Comparison of ENCODE assay signal across 27 cellular contexts in the genomic region with DNA sequence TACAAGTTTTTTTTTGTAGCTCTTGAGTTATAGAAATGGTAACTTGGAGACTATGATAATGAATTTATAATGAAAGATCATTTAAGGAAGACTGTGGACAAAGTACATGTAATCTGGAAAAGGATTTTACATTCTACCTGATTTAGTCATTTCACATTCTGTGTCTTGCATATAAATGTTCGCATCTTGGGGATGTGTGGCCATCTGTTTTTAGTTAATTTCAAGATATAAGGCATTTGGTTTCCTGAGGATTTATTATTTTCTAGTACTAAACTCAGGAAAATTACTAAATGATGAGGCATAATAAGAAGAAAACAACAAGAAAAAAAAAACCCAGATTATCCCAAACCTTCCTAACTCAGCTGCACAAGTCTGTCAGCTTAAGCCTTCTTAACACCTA.
"Had no signal": no experiment of that assay in that cellular context is flagged by ENCODE, and none has a peak within 500 bp of the region (broad histone marks: within the 10 kb centered on the region; RNA-seq: fewer than 3 reads in every experiment).

No MANE protein-coding gene starts in this region.

- H3K27me3 ChIP-seq: esophagus muscularis mucosa, gastrocnemius medialis, heart left ventricle, hepatocyte, left lung, ovary, sigmoid colon, stomach, thyroid gland had no signal

- H3K79me2 ChIP-seq: hepatocyte had no signal

- DNase-seq: cerebellar nuclear complex; cortex of kidney; effector CD4-positive, alpha-beta T cell; gastrocnemius medialis; heart left ventricle; kidney; left cardiac atrium; left lung; mesenchymal stem cell; midbrain; naive thymus-derived CD4-positive, alpha-beta T cell; nephron progenitor cell; occipital lobe; ovary; posterior cingulate gyrus; psoas muscle; right cardiac atrium; sigmoid colon; stimulated activated CD4-positive, alpha-beta T cell treated with anti-CD3 and anti-CD28 coated beads, Interleukin-2, amount 100 ng/mL, for 24 hours; stimulated activated CD4-positive, alpha-beta T cell treated with anti-CD3 and anti-CD28 coated beads, Interleukin-4, amount 100 ng/mL, for 24 hours; stimulated activated naive CD4-positive, alpha-beta T cell treated with Interleukin-2 at 50 U/mL for 16 hours; stomach; thyroid gland; trophoblast cell had no signal

- H3K27ac ChIP-seq: esophagus muscularis mucosa, gastrocnemius medialis, heart left ventricle, hepatocyte, left lung, ovary, psoas muscle, sigmoid colon, stomach, thyroid gland had no signal

- H3K4me1 ChIP-seq: gastrocnemius medialis, left lung, psoas muscle, stomach, thyroid gland had no signal

- H3K9me3 ChIP-seq: esophagus muscularis mucosa, gastrocnemius medialis, heart left ventricle, left lung, ovary, psoas muscle, sigmoid colon, stomach, thyroid gland had no signal

- H3K4me3 ChIP-seq: esophagus muscularis mucosa, gastrocnemius medialis, heart left ventricle, hepatocyte, left lung, ovary, psoas muscle, sigmoid colon, stomach, thyroid gland had no signal

- H2AFZ ChIP-seq: hepatocyte had no signal

- H3K36me3 ChIP-seq: esophagus muscularis mucosa, gastrocnemius medialis, heart left ventricle, left lung, ovary, sigmoid colon, stomach, thyroid gland had no signal

- ATAC-seq: gastrocnemius medialis; heart left ventricle; left cardiac atrium; left lung; naive thymus-derived CD4-positive, alpha-beta T cell; psoas muscle; right cardiac atrium; stimulated activated effector memory CD8-positive, alpha-beta T cell treated with anti-CD3 and anti-CD28 coated beads, Interleukin-12 subunit alpha, Interleukin-12 subunit beta, amount 100 ng/mL, for 72 hours had no signal

- H3K4me2 ChIP-seq: hepatocyte had no signal
